In the genomic region with DNA sequence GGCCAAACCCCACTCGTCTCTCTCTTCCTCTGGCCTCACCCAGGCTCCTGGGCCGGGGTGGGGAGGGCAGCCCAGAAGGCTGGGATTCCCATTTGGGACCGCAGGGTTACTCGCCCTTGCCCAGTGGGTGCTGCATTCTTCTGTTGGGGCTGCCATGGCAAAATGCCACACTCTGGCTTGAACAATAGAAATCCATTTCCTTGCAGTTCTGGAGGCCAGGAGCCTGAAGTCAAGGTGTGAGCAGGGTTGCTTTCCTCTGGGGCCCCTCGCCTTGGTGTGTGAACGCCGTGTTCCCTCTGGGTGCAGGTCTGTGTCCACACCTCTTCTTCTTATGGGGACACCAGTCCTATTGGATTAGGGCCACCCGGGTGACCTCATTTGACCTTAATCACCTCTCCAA, we compare ENCODE assay signal across 21 cellular contexts.
"Had no signal": no experiment of that assay in that cellular context is flagged by ENCODE, and none has a peak within 500 bp of the region (broad histone marks: within the 10 kb centered on the region; RNA-seq: fewer than 3 reads in every experiment).

No MANE protein-coding gene starts in this region.

- H3K9me3 Mint-ChIP-seq: natural killer cell treated with Interleukin-12 subunit alpha and Interleukin-12 subunit beta and Interleukin-15 and Interleukin-18, amount 100 ng/mL, for 72 hours had no signal

- ATAC-seq: esophagus mucosa; gastroesophageal sphincter; left lobe of liver; lower lobe of right lung; natural killer cell treated with Interleukin-12 subunit alpha and Interleukin-12 subunit beta and Interleukin-15 and Interleukin-18, amount 100 ng/mL, for 72 hours had no signal

- H3K4me3 Mint-ChIP-seq: natural killer cell treated with Interleukin-12 subunit alpha and Interleukin-12 subunit beta and Interleukin-15 and Interleukin-18, amount 100 ng/mL, for 72 hours had no signal

- H3K27me3 ChIP-seq: colonic mucosa, dorsolateral prefrontal cortex, gastroesophageal sphincter, sigmoid colon had no signal

- H3K27ac ChIP-seq: colonic mucosa, dorsolateral prefrontal cortex, gastroesophageal sphincter, lower lobe of right lung, parathyroid adenoma, psoas muscle, sigmoid colon, skin epidermis had no signal

- H3K9ac ChIP-seq: parathyroid adenoma had no signal

- DNase-seq: caudate nucleus; colonic mucosa; dorsolateral prefrontal cortex; effector CD8-positive, alpha-beta T cell; head of caudate nucleus; hypothalamus; kidney glomerular epithelial cell; lower lobe of right lung; mesenchymal stem cell; midbrain; psoas muscle; retina; sigmoid colon; stimulated activated naive CD4-positive, alpha-beta T cell treated with Interleukin-2 at 50 U/mL for 16 hours; trophoblast cell had no signal

- H3K4me3 ChIP-seq: colonic mucosa, dorsolateral prefrontal cortex, gastroesophageal sphincter, lower lobe of right lung, psoas muscle, sigmoid colon, skin epidermis had no signal

- H3K27ac Mint-ChIP-seq: natural killer cell treated with Interleukin-12 subunit alpha and Interleukin-12 subunit beta and Interleukin-15 and Interleukin-18, amount 100 ng/mL, for 72 hours had no signal

- H3K36me3 Mint-ChIP-seq: natural killer cell treated with Interleukin-12 subunit alpha and Interleukin-12 subunit beta and Interleukin-15 and Interleukin-18, amount 100 ng/mL, for 72 hours had no signal

- H3K4me1 ChIP-seq: colonic mucosa, gastroesophageal sphincter, lower lobe of right lung, sigmoid colon had no signal

- H3K9me3 ChIP-seq: colonic mucosa, gastroesophageal sphincter, lower lobe of right lung, psoas muscle, sigmoid colon had no signal

- H3K36me3 ChIP-seq: colonic mucosa, gastroesophageal sphincter, lower lobe of right lung, sigmoid colon had no signal

- H3K27me3 Mint-ChIP-seq: natural killer cell treated with Interleukin-12 subunit alpha and Interleukin-12 subunit beta and Interleukin-15 and Interleukin-18, amount 100 ng/mL, for 72 hours had no signal

- H2AFZ ChIP-seq: parathyroid adenoma had no signal
